8 cellular contexts compared by ENCODE assay signal in the genomic region with DNA sequence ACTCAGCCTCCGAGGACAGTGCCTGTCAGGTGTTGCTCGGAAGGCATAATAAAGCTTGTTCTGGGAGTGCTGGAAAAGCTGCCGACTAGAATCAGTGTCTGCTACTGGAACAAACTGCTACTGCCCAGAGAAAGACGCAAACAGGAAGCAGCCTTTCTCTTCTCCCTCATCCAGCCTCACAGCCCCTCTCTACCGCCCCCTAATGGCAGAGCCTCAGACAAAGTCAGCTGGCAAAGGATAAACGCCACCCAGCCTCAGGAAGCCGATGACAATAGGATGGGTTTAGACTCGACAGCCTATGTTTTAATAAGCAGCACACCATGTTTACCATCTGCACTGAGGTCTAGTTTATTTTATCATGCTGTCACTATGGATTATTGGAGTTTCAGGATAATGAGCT.
DNase-seq lines count a peak whose midpoint lies in the region; ATAC-seq, FAIRE-seq and TF ChIP-seq lines count a peak whose summit lies in the region.

No MANE protein-coding gene starts in this region.

- H3K4me3 Mint-ChIP-seq in CD4-positive, alpha-beta T cell: no peak overlapping the region

- BruUV-seq in PC-9 (replicated peaks; lab: Mats Ljungman, UMichigan): no TSS peak

- H3K27me3 Mint-ChIP-seq in CD4-positive, alpha-beta T cell: no peaks in the 10 kb centered on the region

- no peaks in the 10 kb centered on the region for H3K36me3 Mint-ChIP-seq in CD4-positive, alpha-beta T cell (ENCODE audit: low read depth)

- POLR2A ChIA-PET in PC-9 (lab: Charles Lee; ENCODE audit: unreplicated experiment): no interaction called here
- POLR2A ChIA-PET in CD4-positive, alpha-beta T cell (lab: Charles Lee): no interaction called here

- peaks cover 6% of the 10 kb centered on the region; the same call in 1 of the 2 replicates for H3F3A ChIP-seq in PC-9 (ENCODE audit: insufficient read depth, low read depth)

- H3K9me3 ChIP-seq in PC-9 (ENCODE audit: insufficient read depth, low read depth): no peaks in the 10 kb centered on the region
- peaks cover 9% of the 10 kb centered on the region for H3K9me3 ChIP-seq in CD4-positive, alpha-beta T cell (ENCODE audit: control insufficient read depth, low read length)

- no peak overlapping the region for H2AFZ ChIP-seq in PC-9

- intact Hi-C loops in PC-9 (cut with micrococcal nuclease; ENCODE audit: unreplicated experiment) (no loop called here), left cardiac atrium (cut with DNase I) (no loop called here)
- intact Hi-C loops in CD4-positive, alpha-beta T cell (cut with DNase I, micrococcal nuclease): no loop called here

- peaks cover 12% of the 10 kb centered on the region; the same call in 1 of the 2 replicates for H3K4me1 ChIP-seq in PC-9 (replicated peaks; ENCODE audit: insufficient read depth)

- peak overlapping the region; percentile 36 for H3K4me2 ChIP-seq in PC-9

- H3K27ac ChIP-seq in PC-9: peak overlapping the region; percentile 33
- H3K27ac ChIP-seq in CD4-positive, alpha-beta T cell (ENCODE audit: low read depth, low read length): no peak overlapping the region

- H3K4me3 ChIP-seq in PC-9: no peak overlapping the region

- no peaks in the 10 kb centered on the region for H3K79me2 ChIP-seq in PC-9 (ENCODE audit: low read depth)

- no peaks in the 10 kb centered on the region for H3K36me3 ChIP-seq in PC-9 (ENCODE audit: low read depth)

- peak in 1 of 2 donors; percentile 23 for ATAC-seq in left cardiac atrium
- ATAC-seq in CD4-positive, alpha-beta T cell (ENCODE audit: poor library complexity): no peak

- H3K4me1 Mint-ChIP-seq in CD4-positive, alpha-beta T cell (ENCODE audit: low read depth): no peaks in the 10 kb centered on the region

- H3K9me3 Mint-ChIP-seq in CD4-positive, alpha-beta T cell: peaks cover 9% of the 10 kb centered on the region

- no peak for FAIRE-seq in urothelium cell line (lab: Jason Lieb, UNC)

- CTCF ChIA-PET in PC-9 (lab: Charles Lee): interaction anchor here (1.3 kb wide), 1 partner anchor 14 kb away, joined by 4 read pairs; no protein-coding TSS in a partner anchor
- CTCF ChIA-PET in CD4-positive, alpha-beta T cell (lab: Charles Lee): no interaction called here

- H3K27ac Mint-ChIP-seq in CD4-positive, alpha-beta T cell: no peak overlapping the region

- no peaks in the 10 kb centered on the region for H3K9me2 ChIP-seq in PC-9 (ENCODE audit: insufficient read depth)

- peak; percentile 3 to 18 for DNase-seq in stimulated activated CD4-positive, alpha-beta T cell treated with anti-CD3 and anti-CD28 coated beads, Interleukin-4, amount 100 ng/mL, for 48 hours (ENCODE audit: low read depth in 2 of 2)
- DNase-seq in stimulated activated CD4-positive, alpha-beta T cell treated with anti-CD3 and anti-CD28 coated beads, Interleukin-12 subunit alpha, Interleukin-12 subunit beta, amount 100 ng/mL, for 4 hours: no peak
- DNase-seq in PC-9: peak in 1 of 2 experiments; percentile 31
- peak; percentile 56 for DNase-seq in left cardiac atrium
- peak; percentile 35 for DNase-seq in urothelium cell line (ENCODE audit: low spot score)
- no peak for DNase-seq in CD4-positive, alpha-beta T cell
- DNase-seq in NCI-H2107 (lab: John Stamatoyannopoulos, UW): no peak
- DNase-seq in anterior cingulate cortex (lab: John Stamatoyannopoulos, UW): no peak

- H4K20me1 ChIP-seq in PC-9 (ENCODE audit: insufficient read depth): no peaks in the 10 kb centered on the region

- TF ChIP-seq CTCF in PC-9 (conservative IDR thresholded peaks at IDR 0.05): peak; percentile 52
- no peak for TF ChIP-seq CTCF in CD4-positive, alpha-beta T cell (IDR thresholded peaks at IDR 0.05)

- H3K27me3 ChIP-seq in PC-9 (ENCODE audit: insufficient read depth, low read depth): no peaks in the 10 kb centered on the region
- H3K27me3 ChIP-seq in CD4-positive, alpha-beta T cell (ENCODE audit: control insufficient read depth, insufficient read depth, low read length): no peaks in the 10 kb centered on the region

Comparison
In these comparisons a context has a peak if more than half of its experiments do, and no peak if none do; other contexts are left out.
1. DNase-seq: peak in stimulated activated CD4-positive, alpha-beta T cell treated with anti-CD3 and anti-CD28 coated beads, Interleukin-4, amount 100 ng/mL, for 48 hours (2 of 2), left cardiac atrium (single experiment) and urothelium cell line (single experiment); none in stimulated activated CD4-positive, alpha-beta T cell treated with anti-CD3 and anti-CD28 coated beads, Interleukin-12 subunit alpha, Interleukin-12 subunit beta, amount 100 ng/mL, for 4 hours (single experiment), CD4-positive, alpha-beta T cell (0 of 10), NCI-H2107 (single experiment) and anterior cingulate cortex (0 of 58).